Comparison of ENCODE assay signal across 21 cellular contexts in the genomic region with DNA sequence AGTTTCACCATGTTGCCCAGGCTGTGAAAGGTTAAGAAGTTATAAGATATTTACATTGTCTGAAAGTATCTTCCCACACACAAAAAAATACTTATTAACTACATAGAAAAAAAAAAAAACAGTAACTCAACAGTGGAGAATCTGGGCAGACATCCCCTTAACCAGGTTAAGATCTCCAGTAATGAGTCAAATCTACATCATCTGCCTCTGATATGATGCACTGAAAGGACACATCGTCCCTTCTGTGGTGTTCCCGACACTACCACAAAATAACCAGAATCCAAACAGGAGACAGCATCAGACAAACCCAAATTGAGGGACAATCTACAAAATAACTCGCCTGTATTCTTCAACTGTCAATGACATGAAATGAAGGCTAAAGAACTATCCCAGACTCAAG.
"Had no signal": no experiment of that assay in that cellular context is flagged by ENCODE, and none has a peak within 500 bp of the region (broad histone marks: within the 10 kb centered on the region; RNA-seq: fewer than 3 reads in every experiment).

No MANE protein-coding gene starts in this region.

- H3K4me3 Mint-ChIP-seq: activated naive CD8-positive, alpha-beta T cell; activated T-helper 1 cell treated with anti-CD3 and anti-CD28 coated beads, Interleukin-12 subunit alpha, Interleukin-12 subunit beta, Interleukin-2, Interleukin-4 antibody, amounts not matched to agents 30 ng/mL and 10 ng/mL and 1 ng/mL, durations not matched to agents 14 hours and 24 hours and 36 hours; central memory CD8-positive, alpha-beta T cell; nephron had no signal

- H3K4me1 Mint-ChIP-seq: central memory CD8-positive, alpha-beta T cell had no signal

- H3K27ac ChIP-seq: body of pancreas, esophagus squamous epithelium, tibial nerve, VCaP had no signal

- ATAC-seq: body of pancreas; left lobe of liver; stimulated activated naive CD8-positive, alpha-beta T cell treated with anti-CD3 and anti-CD28 coated beads, Interleukin-15, Interleukin-2, amounts not matched to agents 100 U/mL and 50 U/mL, for 24 hours had no signal

- H3K36me3 ChIP-seq: esophagus squamous epithelium, tibial nerve had no signal

- H3K9me3 ChIP-seq: body of pancreas, esophagus squamous epithelium, tibial nerve had no signal

- FAIRE-seq: endothelial cell of umbilical vein, urothelium cell line had no signal

- H3K9me3 Mint-ChIP-seq: activated T-helper 1 cell treated with anti-CD3 and anti-CD28 coated beads, Interleukin-12 subunit alpha, Interleukin-12 subunit beta, Interleukin-2, Interleukin-4 antibody, amounts not matched to agents 30 ng/mL and 10 ng/mL and 1 ng/mL, durations not matched to agents 14 hours and 24 hours and 36 hours; central memory CD8-positive, alpha-beta T cell; nephron had no signal

- H3K27ac Mint-ChIP-seq: activated naive CD8-positive, alpha-beta T cell; activated T-helper 1 cell treated with anti-CD3 and anti-CD28 coated beads, Interleukin-12 subunit alpha, Interleukin-12 subunit beta, Interleukin-2, Interleukin-4 antibody, amounts not matched to agents 30 ng/mL and 10 ng/mL and 1 ng/mL, durations not matched to agents 14 hours and 24 hours and 36 hours had no signal

- H3K36me3 Mint-ChIP-seq: activated naive CD8-positive, alpha-beta T cell had no signal

- H3K27me3 ChIP-seq: body of pancreas, esophagus squamous epithelium, tibial nerve had no signal

- H3K4me3 ChIP-seq: body of pancreas, esophagus squamous epithelium, tibial nerve had no signal

- H3K27me3 Mint-ChIP-seq: activated naive CD8-positive, alpha-beta T cell had no signal

- DNase-seq: activated CD4-positive, CD25-positive, alpha-beta regulatory T cell treated with anti-CD3 and anti-CD28 coated beads, Interleukin-2, amount 50 U/mL, for 72 hours; activated CD8-positive, alpha-beta memory T cell treated with anti-CD3 and anti-CD28 coated beads for 24 hours; body of pancreas; cortex of kidney; effector memory CD4-positive, alpha-beta T cell; esophagus squamous epithelium; hippocampal formation; islet precursor cell; midbrain; posterior cingulate gyrus; retina; stimulated activated naive CD8-positive, alpha-beta T cell treated with anti-CD3 and anti-CD28 coated beads, Interleukin-15, Interleukin-2, amounts not matched to agents 100 U/mL and 50 U/mL, for 24 hours had no signal
